Comparison of ENCODE assay signal across 21 cellular contexts in genomic region chr10:105875050-105875449, GRCh38.
"Had no signal": no experiment of that assay in that cellular context is flagged by ENCODE, and none has a peak within 500 bp of the region (broad histone marks: within the 10 kb centered on the region; RNA-seq: fewer than 3 reads in every experiment).

No MANE protein-coding gene starts in this region.

- ATAC-seq: activated CD4-positive, alpha-beta T cell treated with anti-CD3 and anti-CD28 coated beads for 36 hours; activated T-helper 17 cell treated with anti-CD3 and anti-CD28 coated beads, Interleukin-2, amount 50 U/mL, for 72 hours; T-cell had no signal

- H3K36me3 ChIP-seq: Peyer's patch had no signal

- DNase-seq: activated CD4-positive, alpha-beta memory T cell treated with anti-CD3 and anti-CD28 coated beads, Interleukin-2, amount 10 ng/mL, durations not matched to agents 7 days and 5 days; activated CD4-positive, alpha-beta T cell treated with anti-CD3 and anti-CD28 coated beads for 36 hours; activated CD4-positive, alpha-beta T cell treated with anti-CD3 and anti-CD28 coated beads, Interleukin-2, amount 50 U/mL, for 1 hour; activated gamma-delta T cell; activated naive CD4-positive, alpha-beta T cell treated with anti-CD3 and anti-CD28 coated beads for 36 hours; activated T-cell treated with anti-CD3 and anti-CD28 coated beads for 4 hours; activated T-cell treated with anti-CD3 and anti-CD28 coated beads, Interleukin-2, amount 50 U/mL, for 48 hours; cerebellar nuclear complex; NCI-H1092; NCI-H1417; NCI-H2029 treated with DMSO at 0.1 percent for 48 hours; NCI-H446; NCI-H524; OCI-M1; Peyer's patch; SHP77 treated with DMSO at 0.1 percent for 48 hours; T-cell; T-helper 2 cell; T1000 had no signal

- H3K9me3 ChIP-seq: Peyer's patch had no signal

- H3K27ac ChIP-seq: Peyer's patch, VCaP had no signal

- H3K4me3 ChIP-seq: Peyer's patch had no signal

- H3K4me1 ChIP-seq: Peyer's patch had no signal

- H3K27me3 ChIP-seq: Peyer's patch had no signal
